Comparison of ENCODE assay signal across 1 cellular context in genomic region chr10:86583983-86584382, GRCh38.
TF ChIP-seq lines count a peak whose summit lies in the region.

No MANE protein-coding gene starts in this region.

TF ChIP-seq in SK-N-SH treated with all-trans-retinoic acid at 6 μM for 48 hours, 23 proteins besides CTCF, POLR2A, EP300 and RAD21 (continued from another document):
- TF ChIP-seq, protein P1, sequence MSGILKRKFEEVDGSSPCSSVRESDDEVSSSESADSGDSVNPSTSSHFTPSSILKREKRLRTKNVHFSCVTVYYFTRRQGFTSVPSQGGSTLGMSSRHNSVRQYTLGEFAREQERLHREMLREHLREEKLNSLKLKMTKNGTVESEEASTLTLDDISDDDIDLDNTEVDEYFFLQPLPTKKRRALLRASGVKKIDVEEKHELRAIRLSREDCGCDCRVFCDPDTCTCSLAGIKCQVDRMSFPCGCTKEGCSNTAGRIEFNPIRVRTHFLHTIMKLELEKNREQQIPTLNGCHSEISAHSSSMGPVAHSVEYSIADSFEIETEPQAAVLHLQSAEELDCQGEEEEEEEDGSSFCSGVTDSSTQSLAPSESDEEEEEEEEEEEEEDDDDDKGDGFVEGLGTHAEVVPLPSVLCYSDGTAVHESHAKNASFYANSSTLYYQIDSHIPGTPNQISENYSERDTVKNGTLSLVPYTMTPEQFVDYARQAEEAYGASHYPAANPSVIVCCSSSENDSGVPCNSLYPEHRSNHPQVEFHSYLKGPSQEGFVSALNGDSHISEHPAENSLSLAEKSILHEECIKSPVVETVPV (CRISPR knock-in tag; IDR thresholded peaks at IDR 0.05): no peak
- no peak for TF ChIP-seq ZNF70 (CRISPR knock-in tag; IDR thresholded peaks at IDR 0.05)
- TF ChIP-seq, protein P2, sequence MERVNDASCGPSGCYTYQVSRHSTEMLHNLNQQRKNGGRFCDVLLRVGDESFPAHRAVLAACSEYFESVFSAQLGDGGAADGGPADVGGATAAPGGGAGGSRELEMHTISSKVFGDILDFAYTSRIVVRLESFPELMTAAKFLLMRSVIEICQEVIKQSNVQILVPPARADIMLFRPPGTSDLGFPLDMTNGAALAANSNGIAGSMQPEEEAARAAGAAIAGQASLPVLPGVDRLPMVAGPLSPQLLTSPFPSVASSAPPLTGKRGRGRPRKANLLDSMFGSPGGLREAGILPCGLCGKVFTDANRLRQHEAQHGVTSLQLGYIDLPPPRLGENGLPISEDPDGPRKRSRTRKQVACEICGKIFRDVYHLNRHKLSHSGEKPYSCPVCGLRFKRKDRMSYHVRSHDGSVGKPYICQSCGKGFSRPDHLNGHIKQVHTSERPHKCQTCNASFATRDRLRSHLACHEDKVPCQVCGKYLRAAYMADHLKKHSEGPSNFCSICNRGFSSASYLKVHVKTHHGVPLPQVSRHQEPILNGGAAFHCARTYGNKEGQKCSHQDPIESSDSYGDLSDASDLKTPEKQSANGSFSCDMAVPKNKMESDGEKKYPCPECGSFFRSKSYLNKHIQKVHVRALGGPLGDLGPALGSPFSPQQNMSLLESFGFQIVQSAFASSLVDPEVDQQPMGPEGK (CRISPR knock-in tag; IDR thresholded peaks at IDR 0.05; ENCODE audit: borderline replicate concordance): no peak
- no peak for TF ChIP-seq ZNF8 (CRISPR knock-in tag; IDR thresholded peaks at IDR 0.05)
- no peak for TF ChIP-seq ZFP3 (CRISPR knock-in tag; IDR thresholded peaks at IDR 0.05)
- no peak for TF ChIP-seq CSDC2 (CRISPR knock-in tag; IDR thresholded peaks at IDR 0.05)
- no peak for TF ChIP-seq SNAI2 (CRISPR knock-in tag; IDR thresholded peaks at IDR 0.05)
- TF ChIP-seq GLIS3 (CRISPR knock-in tag; IDR thresholded peaks at IDR 0.05): no peak
- TF ChIP-seq RARB (CRISPR knock-in tag; IDR thresholded peaks at IDR 0.05): no peak
